11 cellular contexts compared by ENCODE assay signal in the genomic region with DNA sequence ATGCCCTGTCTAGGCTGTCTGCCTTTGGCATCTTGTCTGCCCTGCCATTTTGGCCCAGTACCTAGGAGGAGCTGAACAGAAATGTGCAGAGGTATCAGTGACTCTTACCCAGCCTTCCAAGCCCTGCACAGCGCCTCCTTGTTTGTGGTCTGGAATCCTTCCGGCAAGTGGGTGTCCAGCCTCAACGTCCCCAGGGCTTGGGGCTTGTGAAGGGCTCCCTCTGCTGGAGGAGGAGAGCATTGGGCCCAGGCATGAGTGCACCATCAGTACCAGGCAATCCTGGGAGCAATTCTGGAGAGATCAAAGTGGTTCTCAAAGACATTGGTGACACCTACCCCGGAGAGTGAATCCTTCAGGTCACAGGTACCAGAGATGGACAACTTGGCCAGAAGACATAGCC. TPM values are rescaled to one million over a fixed set of nuclear protein-coding genes. Genes with fewer than 3 reads are reported as not detected.
DNase-seq lines count a peak whose midpoint lies in the region; ATAC-seq, FAIRE-seq and TF ChIP-seq lines count a peak whose summit lies in the region.
"Had no signal": no experiment of that assay in that cellular context is flagged by ENCODE, and none has a peak within 500 bp of the region (broad histone marks: within the 10 kb centered on the region; RNA-seq: fewer than 3 reads in every experiment).

No MANE protein-coding gene starts in this region.

- H3K4me2 ChIP-seq in Loucy (ENCODE audit: low read depth, low read length, poor library complexity, severe bottlenecking), result no peak overlapping the region

- H3K27me3 ChIP-seq in Loucy (ENCODE audit: insufficient read depth, low read length, poor library complexity, severe bottlenecking) (no peaks in the 10 kb centered on the region), pancreas (no peaks in the 10 kb centered on the region)

- no peak overlapping the region for H3K27ac ChIP-seq in pancreas

- H3K4me1 ChIP-seq in Loucy (ENCODE audit: insufficient read depth, low read length, poor library complexity, severe bottlenecking) (no peaks in the 10 kb centered on the region), pancreas (peaks cover 0 to 4% (median 0%) of the 10 kb centered on the region in 3 donors)

- ATAC-seq in pancreas, result peak; percentile 67 to 86 (median 76)
- no peak for ATAC-seq in HG03095 (IDR thresholded peaks at IDR 0.05; ENCODE audit: unreplicated experiment)

- intact Hi-C loops in pancreas (cut with DNase I), result loop anchor here in 1 of 3 donors (10.0 kb wide), 1 partner anchor 79 kb away; no protein-coding TSS in a partner anchor

- H3K36me3 ChIP-seq in Loucy (ENCODE audit: insufficient read depth, low read length) (no peaks in the 10 kb centered on the region), pancreas (no peaks in the 10 kb centered on the region)

- 27 to 48% methylated on average over 4 of the region's 4 CpGs for WGBS in pancreas, 2 donors

- H3F3A ChIP-seq in Loucy (ENCODE audit: low read depth), result no peaks in the 10 kb centered on the region

- no peaks in the 10 kb centered on the region for H4K20me1 ChIP-seq in Loucy (ENCODE audit: insufficient read depth, low read length, poor library complexity, severe bottlenecking)

- FAIRE-seq in pancreas (lab: Jason Lieb, UNC), result no peak
- no peak for FAIRE-seq in HTR-8/SVneo (lab: Jason Lieb, UNC)
- FAIRE-seq: A204.1 had no signal

- DNase-seq in DMS 273 (lab: John Stamatoyannopoulos, UW; ENCODE audit: unreplicated experiment) (peak; percentile 49), DMS 273 treated with DMSO at 0.1 percent for 48 hours (lab: John Stamatoyannopoulos, UW) (no peak), T47D (ENCODE audit: low read depth in 1 of 2, low spot score in 1 of 2) (peak; percentile 37 to 69), pancreas (peak in 2 of 6 donors; percentile 38 to 49), HTR-8/SVneo (ENCODE audit: insufficient read length, low spot score) (no peak), foreskin melanocyte (no peak)

- TF ChIP-seq CTCF in Loucy (conservative IDR thresholded peaks at IDR 0.05; ENCODE audit: low read length) (peak; percentile 96), pancreas (IDR thresholded peaks at IDR 0.05) (peak; percentile 47 to 72 (median 56))

- in situ Hi-C loops in T47D (cut with HindIII; ENCODE audit: low pct_unique_long_range_greater_than_20kb, low sequenced_read_pairs), result no loop called here

- H3K9ac ChIP-seq in Loucy (ENCODE audit: low read depth, low read length, poor library complexity, severe bottlenecking), result no peak overlapping the region

- H3K79me2 ChIP-seq in Loucy (ENCODE audit: insufficient read depth, low read length), result no peaks in the 10 kb centered on the region

- no peaks in the 10 kb centered on the region for H3K9me2 ChIP-seq in Loucy (replicated peaks; ENCODE audit: low read depth, low read length)

- H2AFZ ChIP-seq in Loucy (ENCODE audit: low read length), result no peak overlapping the region

- H3K9me3 ChIP-seq in Loucy (ENCODE audit: insufficient read depth, low read depth, low read length) (no peaks in the 10 kb centered on the region), pancreas (no peaks in the 10 kb centered on the region)

- H3K4me3 ChIP-seq in Loucy (ENCODE audit: low read length, poor library complexity, severe bottlenecking) (no peak overlapping the region), pancreas (no peak overlapping the region)

RNA-seq across cellular contexts. Expression of a gene that starts 2.4 kb away (rescaled TPM):
- total RNA-seq in pancreas, result not detected
- polyA plus RNA-seq in pancreas, result not detected
- total RNA-seq: lung microvascular endothelial cell; T-helper 2 cell treated with Interferon-gamma antibody and Interleukin-4, amounts not matched to agents 100 ng/mL and 5 ng/mL, for 36 hours had no signal

RNA-seq across cellular contexts. Expression of a gene that starts 30.1 kb away (rescaled TPM):
- total RNA-seq in pancreas, result under 1 TPM in 1 of 6 donors, not detected in 5; 0.16 TPM
- under 1 TPM in 1 of 2 donors, not detected in 1; 0.09 TPM for polyA plus RNA-seq in pancreas
- total RNA-seq: lung microvascular endothelial cell; T-helper 2 cell treated with Interferon-gamma antibody and Interleukin-4, amounts not matched to agents 100 ng/mL and 5 ng/mL, for 36 hours had no signal

Comparison
In these comparisons a context has a peak if more than half of its experiments do, and no peak if none do; other contexts are left out.
1. DNase-seq: peak in DMS 273 (single experiment) and T47D (2 of 2); none in DMS 273 treated with DMSO at 0.1 percent for 48 hours (single experiment), HTR-8/SVneo (single experiment) and foreskin melanocyte (single experiment).